ENCODE assay signal across 8 cellular contexts in genomic region chr15:92077353-92078080, GRCh38.
DNase-seq lines count a peak whose midpoint lies in the region; ATAC-seq, FAIRE-seq and TF ChIP-seq lines count a peak whose summit lies in the region.

No MANE protein-coding gene starts in this region.

- H3K9me3 Mint-ChIP-seq in neural crest cell, result no peaks in the 10 kb centered on the region

- no peaks in the 10 kb centered on the region for H3K27me3 ChIP-seq in NT2/D1 (ENCODE audit: insufficient read depth, insufficient read length)
- H3K27me3 ChIP-seq in esophagus squamous epithelium, result no peaks in the 10 kb centered on the region
- H3K27me3 ChIP-seq in testis, result no peaks in the 10 kb centered on the region

- H3K9me3 ChIP-seq in NT2/D1 (ENCODE audit: insufficient read depth, low read length), result peaks cover 7% of the 10 kb centered on the region; the same call in 1 of the 2 replicates
- H3K9me3 ChIP-seq in esophagus squamous epithelium, result no peaks in the 10 kb centered on the region
- no peaks in the 10 kb centered on the region for H3K9me3 ChIP-seq in testis

- H3K4me1 Mint-ChIP-seq in neural crest cell, result no peaks in the 10 kb centered on the region

- intact Hi-C loops in esophagus squamous epithelium (cut with DNase I) (loop anchor here (5.0 to 10.0 kb wide), 5 partner anchors 113 to 775 kb away; partner anchors contain the start of gene SLCO3A1), testis (cut with DNase I; ENCODE audit: low total_unique reads) (loop anchor here (10.0 kb wide), 1 partner anchor 223 kb away; the partner anchor contains the start of gene SLCO3A1)

- no peaks in the 10 kb centered on the region for H3K36me3 Mint-ChIP-seq in neural crest cell (ENCODE audit: low read depth)

- DNase-seq in GM19239 (ENCODE audit: insufficient read length, low spot score) (peak; percentile 54), NT2/D1 (ENCODE audit: low read depth, low spot score) (peak; percentile 63), activated T-cell treated with anti-CD3 and anti-CD28 coated beads for 4 hours (peak; percentile 52), esophagus squamous epithelium (lab: John Stamatoyannopoulos, UW) (no peak), neural crest cell (ENCODE audit: low read depth, low spot score) (peak; percentile 64), testis (peak; percentile 89)

- peak; percentile 64 for FAIRE-seq in GM19239 (lab: Jason Lieb, UNC)

- TF ChIP-seq CTCF in C4-2B (conservative IDR thresholded peaks at IDR 0.05) (peak; percentile 86), esophagus squamous epithelium (IDR thresholded peaks at IDR 0.05) (peak; percentile 32 to 92 (median 78)), neural crest cell (conservative IDR thresholded peaks at IDR 0.05) (peak; percentile 76), testis (IDR thresholded peaks at IDR 0.05) (peak; percentile 61 to 76 (median 66))

- no peaks in the 10 kb centered on the region for H3K27me3 Mint-ChIP-seq in neural crest cell (ENCODE audit: low read depth)

- WGBS in esophagus squamous epithelium, 2 donors, result 45 to 82% methylated on average over 9 to 10 of the region's 13 CpGs
- 50 to 72% methylated on average over 8 to 13 of the region's 13 CpGs for WGBS in testis, 2 donors

- peak; percentile 75 for ATAC-seq in HG03565 (IDR thresholded peaks at IDR 0.05; ENCODE audit: unreplicated experiment)

- H3K9ac ChIP-seq in NT2/D1 (ENCODE audit: insufficient read length, low read depth), result no peak overlapping the region

- H3K27ac Mint-ChIP-seq in neural crest cell (ENCODE audit: unreplicated experiment), result no peak overlapping the region

- no peak overlapping the region for H3K27ac ChIP-seq in C4-2B
- H3K27ac ChIP-seq in esophagus squamous epithelium, result no peak overlapping the region
- H3K27ac ChIP-seq in testis, result no peak overlapping the region

- H3K4me3 ChIP-seq in NT2/D1 (ENCODE audit: insufficient read length, low read depth) (no peak overlapping the region), esophagus squamous epithelium (no peak overlapping the region), testis (no peak overlapping the region)

- TF ChIP-seq POLR2A in esophagus squamous epithelium (IDR thresholded peaks at IDR 0.05), result no peak
- no peak for TF ChIP-seq POLR2A in testis (IDR thresholded peaks at IDR 0.05)

- H3K36me3 ChIP-seq in NT2/D1 (ENCODE audit: insufficient read depth, insufficient read length, low read length) (no peaks in the 10 kb centered on the region), esophagus squamous epithelium (no peaks in the 10 kb centered on the region), testis (ENCODE audit: low read depth, missing control alignments) (no peaks in the 10 kb centered on the region)

- no peak overlapping the region for H3K4me3 Mint-ChIP-seq in neural crest cell

- no peaks in the 10 kb centered on the region for H3K4me1 ChIP-seq in NT2/D1 (ENCODE audit: insufficient read depth, insufficient read length)
- H3K4me1 ChIP-seq in esophagus squamous epithelium, result peaks cover 0 to 59% (median 23%) of the 10 kb centered on the region in 3 donors
- peaks cover 14% of the 10 kb centered on the region for H3K4me1 ChIP-seq in testis
